ENCODE assay signal across 20 cellular contexts in the genomic region with DNA sequence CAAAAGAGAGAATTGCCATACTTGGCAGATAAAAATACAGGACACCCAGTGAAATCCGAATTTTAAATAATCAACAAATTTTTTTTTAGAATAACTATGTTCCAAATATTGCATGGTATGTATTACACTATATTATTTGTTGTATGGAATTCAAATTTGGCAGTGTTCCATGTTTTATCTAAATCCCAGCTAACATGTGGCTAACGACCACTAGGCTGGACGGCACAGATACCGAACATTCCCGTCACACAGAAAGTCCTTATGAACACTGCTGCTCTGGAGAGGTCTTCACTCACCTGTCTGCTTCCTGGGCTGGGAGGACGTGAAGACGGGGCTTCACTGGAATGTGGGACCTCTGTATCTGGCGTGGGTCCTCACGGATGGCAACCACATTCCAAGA. TPM values are rescaled to one million over a fixed set of nuclear protein-coding genes. Genes with fewer than 3 reads are reported as not detected.
DNase-seq lines count a peak whose midpoint lies in the region; TF ChIP-seq lines count a peak whose summit lies in the region.
"Had no signal": no experiment of that assay in that cellular context is flagged by ENCODE, and none has a peak within 500 bp of the region (broad histone marks: within the 10 kb centered on the region; RNA-seq: fewer than 3 reads in every experiment).

No MANE protein-coding gene starts in this region.

- H3K18ac ChIP-seq in mesenchymal stem cell (ENCODE audit: low read depth in 1 of 2, low read length in 2 of 2), result no peak overlapping the region

- H3K4me1 ChIP-seq in BLaER1 treated with 17β-estradiol and CSF1 and Interleukin-3, amounts not matched to agents 10 nM and 100 nM, result peaks cover 56 to 84% (median 76%) of the 10 kb centered on the region in 10 experiments
- H3K4me1 ChIP-seq in mesenchymal stem cell (ENCODE audit: control insufficient read depth, insufficient read depth, low read depth, low read length) (peaks cover 53% of the 10 kb centered on the region), skeletal muscle tissue (ENCODE audit: control insufficient read depth in 3 of 3, insufficient read depth in 3 of 3, low read length in 3 of 3) (peaks cover 43 to 55% (median 53%) of the 10 kb centered on the region in 3 donors)
- H3K4me1 ChIP-seq: colonic mucosa had no signal

- H3K36me3 ChIP-seq in BLaER1 treated with 17β-estradiol and CSF1 and Interleukin-3, amounts not matched to agents 10 nM and 100 nM, result peaks cover 6 to 12% (median 7%) of the 10 kb centered on the region in 11 experiments; a peak in 19 of 22 replicates
- peaks cover 13% of the 10 kb centered on the region for H3K36me3 ChIP-seq in brain microvascular endothelial cell (replicated peaks)
- H3K36me3 ChIP-seq in mesenchymal stem cell (ENCODE audit: control insufficient read depth in 1 of 2, insufficient read depth in 2 of 2, low read depth in 1 of 2, low read length in 2 of 2), result peaks cover 12% of the 10 kb centered on the region in 2 experiments
- H3K36me3 ChIP-seq in skeletal muscle tissue (ENCODE audit: control insufficient read depth in 3 of 3, insufficient read depth in 3 of 3, low read length in 3 of 3), result peaks cover 0 to 6% (median 5%) of the 10 kb centered on the region in 3 donors
- H3K36me3 ChIP-seq: breast epithelium, colonic mucosa, WERI-Rb-1 had no signal

- peak overlapping the region; percentile 98 for H2AK5ac ChIP-seq in mesenchymal stem cell (ENCODE audit: low read length, severe bottlenecking)

- H3K23ac ChIP-seq in mesenchymal stem cell (ENCODE audit: low read length in 2 of 2), result peak overlapping the region in 1 of 2 experiments; percentile 6

- no peak for DNase-seq in brain microvascular endothelial cell
- DNase-seq in mesenchymal stem cell, result no peak
- DNase-seq in stimulated activated CD4-positive, alpha-beta T cell treated with anti-CD3 and anti-CD28 coated beads, Interleukin-4, amount 100 ng/mL, for 4 hours, result no peak
- no peak for DNase-seq in cortex of kidney (lab: John Stamatoyannopoulos, UW)
- DNase-seq in activated CD4-positive, alpha-beta T cell treated with anti-CD3 and anti-CD28 coated beads, Interleukin-2, amount 50 U/mL, for 48 hours, result no peak
- DNase-seq in stimulated activated CD4-positive, alpha-beta T cell treated with anti-CD3 and anti-CD28 coated beads, Interleukin-2, amount 100 ng/mL, for 48 hours, result no peak
- DNase-seq: activated naive CD4-positive, alpha-beta T cell treated with anti-CD3 and anti-CD28 coated beads for 36 hours; colonic mucosa; KG1; lower lobe of right lung; MG63; NCI-H1417 treated with DMSO at 0.1 percent for 48 hours; NCI-H2081 treated with DMSO at 0.1 percent for 48 hours; NCI-H748 treated with DMSO at 0.1 percent for 48 hours; SIG-M5; trophoblast cell; WERI-Rb-1 had no signal

- no peak overlapping the region for H3K27ac ChIP-seq in BLaER1 treated with 17β-estradiol and CSF1 and Interleukin-3, amounts not matched to agents 10 nM and 100 nM
- H3K27ac ChIP-seq in brain microvascular endothelial cell (peak overlapping the region; percentile 77), mesenchymal stem cell (ENCODE audit: low read length, poor library complexity, severe bottlenecking) (peak overlapping the region; percentile 89), skeletal muscle tissue (ENCODE audit: low read depth, low read length) (peak overlapping the region; percentile 71)
- H3K27ac ChIP-seq: WERI-Rb-1 had no signal

- in situ Hi-C loops in brain microvascular endothelial cell (cut with HindIII; ENCODE audit: low pct_ligation_motif_present, low sequenced_read_pairs), result no loop called here

- H2BK15ac ChIP-seq in mesenchymal stem cell (ENCODE audit: low read depth, poor library complexity, severe bottlenecking), result peak overlapping the region; percentile 39

- H3K9ac ChIP-seq in BLaER1 treated with 17β-estradiol and CSF1 and Interleukin-3, amounts not matched to agents 10 nM and 100 nM, result no peak overlapping the region
- H3K9ac ChIP-seq in mesenchymal stem cell (ENCODE audit: low read length) (peak overlapping the region; percentile 65), skeletal muscle tissue (ENCODE audit: low read depth in 1 of 3, low read length in 3 of 3) (no peak overlapping the region)

- peaks cover 0 to 16% (median 4%) of the 10 kb centered on the region in 11 experiments; a peak in 10 of 22 replicates for H3K9me3 ChIP-seq in BLaER1 treated with 17β-estradiol and CSF1 and Interleukin-3, amounts not matched to agents 10 nM and 100 nM (replicated peaks in 1 of 11)
- H3K9me3 ChIP-seq in mesenchymal stem cell (ENCODE audit: control insufficient read depth, low read length) (peaks cover 6% of the 10 kb centered on the region), skeletal muscle tissue (ENCODE audit: control insufficient read depth in 3 of 3, low read length in 3 of 3) (no peaks in the 10 kb centered on the region)
- H3K9me3 ChIP-seq: breast epithelium, colonic mucosa, lower lobe of right lung, MG63 had no signal

- no peak overlapping the region for H2BK120ac ChIP-seq in mesenchymal stem cell (ENCODE audit: low read depth, low read length)

- H2BK12ac ChIP-seq in mesenchymal stem cell (ENCODE audit: low read length in 2 of 2), result peak overlapping the region in 1 of 2 experiments; percentile 65

- no peak overlapping the region for H3K4me3 ChIP-seq in BLaER1 treated with 17β-estradiol and CSF1 and Interleukin-3, amounts not matched to agents 10 nM and 100 nM
- H3K4me3 ChIP-seq in brain microvascular endothelial cell (ENCODE audit: low read depth, low read length) (no peak overlapping the region), mesenchymal stem cell (ENCODE audit: insufficient read depth in 1 of 2, low read depth in 1 of 2, low read length in 2 of 2) (peak overlapping the region in 1 of 2 experiments; percentile 60), skeletal muscle tissue (ENCODE audit: low read length in 3 of 3) (no peak overlapping the region)
- H3K4me3 ChIP-seq: breast epithelium, colonic mucosa, lower lobe of right lung, MG63 had no signal

- no peak overlapping the region for H4K8ac ChIP-seq in mesenchymal stem cell (ENCODE audit: low read length)

- no peak overlapping the region for H2AFZ ChIP-seq in mesenchymal stem cell (ENCODE audit: low read depth, low read length)

- H4K91ac ChIP-seq in mesenchymal stem cell (ENCODE audit: low read length), result peak overlapping the region; percentile 9

- H3K79me1 ChIP-seq in mesenchymal stem cell (replicated peaks; ENCODE audit: low read length, poor library complexity, severe bottlenecking), result peaks cover 6% of the 10 kb centered on the region

- H2BK5ac ChIP-seq in mesenchymal stem cell (ENCODE audit: low read depth, low read length, poor library complexity, severe bottlenecking), result no peak overlapping the region

- peaks cover 0 to 55% (median 33%) of the 10 kb centered on the region in 11 experiments; a peak in 20 of 22 replicates for H4K20me1 ChIP-seq in BLaER1 treated with 17β-estradiol and CSF1 and Interleukin-3, amounts not matched to agents 10 nM and 100 nM

- TF ChIP-seq CTCF in brain microvascular endothelial cell (IDR thresholded peaks at IDR 0.05; ENCODE audit: low read depth, low read length, missing control alignments), result no peak

- H3K14ac ChIP-seq in mesenchymal stem cell (ENCODE audit: low read length in 2 of 2), result peak overlapping the region in 1 of 2 experiments; percentile 82

- peak overlapping the region in 8 of 11 experiments; percentile 8 to 44 (median 36); a peak in 12 of 22 replicates for H3K4me2 ChIP-seq in BLaER1 treated with 17β-estradiol and CSF1 and Interleukin-3, amounts not matched to agents 10 nM and 100 nM
- no peak overlapping the region for H3K4me2 ChIP-seq in mesenchymal stem cell (ENCODE audit: low read length, poor library complexity, severe bottlenecking)

- no peak overlapping the region for H3K4ac ChIP-seq in mesenchymal stem cell (ENCODE audit: low read depth in 1 of 2, low read length in 2 of 2)

- no peaks in the 10 kb centered on the region for H3K27me3 ChIP-seq in BLaER1 treated with 17β-estradiol and CSF1 and Interleukin-3, amounts not matched to agents 10 nM and 100 nM
- H3K27me3 ChIP-seq in brain microvascular endothelial cell (replicated peaks) (no peaks in the 10 kb centered on the region), mesenchymal stem cell (ENCODE audit: control insufficient read depth in 1 of 2, insufficient read depth in 1 of 2, low read length in 2 of 2) (no peaks in the 10 kb centered on the region), skeletal muscle tissue (ENCODE audit: control insufficient read depth in 3 of 3, insufficient read depth in 3 of 3, low read length in 3 of 3) (no peaks in the 10 kb centered on the region)
- H3K27me3 ChIP-seq: breast epithelium, colonic mucosa, MG63 had no signal

- WGBS in mesenchymal stem cell, result 93% methylated on average over 8 of the region's 9 CpGs

RNA-seq across cellular contexts. Expression of a gene that starts 32.8 kb away (rescaled TPM):
- 76.3 TPM for polyA plus RNA-seq in mesenchymal stem cell (2013, experiment 1 of 2)
- polyA plus RNA-seq in mesenchymal stem cell (2013, experiment 2 of 2), result 76.9 TPM
- total RNA-seq in skeletal muscle tissue, result 95.0 TPM

RNA-seq across cellular contexts. Expression of a gene that starts 33.1 kb away (rescaled TPM):
- 14.6 TPM for polyA plus RNA-seq in mesenchymal stem cell (2013, experiment 1 of 2)
- 13.8 TPM for polyA plus RNA-seq in mesenchymal stem cell (2013, experiment 2 of 2)
- total RNA-seq in skeletal muscle tissue, result 6.8 TPM

Comparison
In these comparisons a context has a peak if more than half of its experiments do, and no peak if none do; other contexts are left out.
1. H3K27ac ChIP-seq: peak in brain microvascular endothelial cell (single experiment), mesenchymal stem cell (single experiment) and skeletal muscle tissue (single experiment); none in BLaER1 treated with 17β-estradiol and CSF1 and Interleukin-3, amounts not matched to agents 10 nM and 100 nM (0 of 11).